8 cellular contexts compared by ENCODE assay signal in genomic region chr10:131453772-131454634, GRCh38.
A peak's percentile ranks its signal among the peaks of the same experiment; 100 is the strongest.
DNase-seq lines count a peak whose midpoint lies in the region; ATAC-seq lines count a peak whose summit lies in the region.

No MANE protein-coding gene starts in this region.

- peak overlapping the region in 1 of 2 donors; percentile 69 for H3K27ac Mint-ChIP-seq in activated naive CD4-positive, alpha-beta T cell treated with anti-CD3 and anti-CD28 coated beads, Interleukin-2, amount 50 U/mL, for 72 hours

- DNase-seq in NCI-H345 (lab: John Stamatoyannopoulos, UW) (peak; percentile 23), NCI-H345 treated with DMSO at 0.1 percent for 48 hours (lab: John Stamatoyannopoulos, UW; ENCODE audit: unreplicated experiment) (no peak), OCI-M1 (lab: John Stamatoyannopoulos, UW) (peak; percentile 71), hippocampal formation (lab: John Stamatoyannopoulos, UW) (peak; percentile 23 to 70), renal cortical epithelial cell (ENCODE audit: low read depth) (peak; percentile 18)
- peak in 1 of 2 donors; percentile 87 for DNase-seq in activated naive CD4-positive, alpha-beta T cell treated with anti-CD3 and anti-CD28 coated beads, Interleukin-2, amount 50 U/mL, for 72 hours (ENCODE audit: low spot score in 2 of 2)

- H3K9me3 Mint-ChIP-seq in activated naive CD4-positive, alpha-beta T cell treated with anti-CD3 and anti-CD28 coated beads, Interleukin-2, amount 50 U/mL, for 72 hours = no peaks in the 10 kb centered on the region

- ATAC-seq in activated naive CD4-positive, alpha-beta T cell treated with anti-CD3 and anti-CD28 coated beads, Interleukin-2, amount 50 U/mL, for 72 hours = peak; percentile 44 to 82
- ATAC-seq in HG02623 (IDR thresholded peaks at IDR 0.05; ENCODE audit: unreplicated experiment) (no peak), GM21529 (IDR thresholded peaks at IDR 0.05; ENCODE audit: unreplicated experiment) (no peak)

- no peaks in the 10 kb centered on the region for H3K36me3 Mint-ChIP-seq in activated naive CD4-positive, alpha-beta T cell treated with anti-CD3 and anti-CD28 coated beads, Interleukin-2, amount 50 U/mL, for 72 hours

Comparison
In these comparisons a context has a peak if more than half of its experiments do, and no peak if none do; other contexts are left out.
1. ATAC-seq: peak in activated naive CD4-positive, alpha-beta T cell treated with anti-CD3 and anti-CD28 coated beads, Interleukin-2, amount 50 U/mL, for 72 hours (2 of 2); none in HG02623 (single experiment) and GM21529 (single experiment).